In the genomic region with DNA sequence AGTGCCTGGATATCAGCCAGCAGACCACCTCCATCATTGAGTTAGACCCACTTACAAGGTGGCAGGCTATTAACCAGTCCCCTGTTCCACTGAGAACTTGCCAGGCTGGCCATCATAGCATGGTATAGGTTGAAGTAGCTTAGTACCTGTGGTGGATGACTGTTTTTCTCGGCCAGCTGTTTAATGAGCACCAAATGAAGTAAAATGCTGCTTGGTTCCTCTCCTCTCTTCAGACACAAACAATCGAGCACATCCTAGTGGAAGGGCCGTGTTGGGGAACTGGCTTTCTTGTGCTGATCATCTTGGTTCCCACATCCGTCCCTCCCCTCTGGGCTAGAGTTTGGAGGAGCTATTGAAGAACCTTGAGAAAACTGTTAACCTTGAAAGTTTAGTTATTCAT, we compare ENCODE assay signal across 15 cellular contexts.
DNase-seq lines count a peak whose midpoint lies in the region; ATAC-seq and TF ChIP-seq lines count a peak whose summit lies in the region.
"Had no signal": no experiment of that assay in that cellular context is flagged by ENCODE, and none has a peak within 500 bp of the region (broad histone marks: within the 10 kb centered on the region; RNA-seq: fewer than 3 reads in every experiment).

No MANE protein-coding gene starts in this region.

- TF ChIP-seq CTCF in Calu3 (IDR thresholded peaks at IDR 0.05; ENCODE audit: unreplicated experiment): no peak
- no peak for TF ChIP-seq CTCF in PC-9 (conservative IDR thresholded peaks at IDR 0.05)
- no peak for TF ChIP-seq CTCF in HFFc6 (IDR thresholded peaks at IDR 0.05)

- peak overlapping the region; percentile 95 for H3K27ac ChIP-seq in PC-9

- no peak overlapping the region for H3K4me3 Mint-ChIP-seq in Calu3 (ENCODE audit: low read depth, unreplicated experiment)
- no peak overlapping the region for H3K4me3 Mint-ChIP-seq in HFFc6
- H3K4me3 Mint-ChIP-seq: activated CD4-positive, alpha-beta T cell treated with anti-CD3 and anti-CD28 coated beads, Interleukin-2, amount 10 ng/mL, durations not matched to agents 24 days and 14 days had no signal

- no peaks in the 10 kb centered on the region for H3K27me3 ChIP-seq in PC-9 (ENCODE audit: insufficient read depth, low read depth)
- H3K27me3 ChIP-seq: spleen had no signal

- POLR2A ChIA-PET in PC-9 (lab: Charles Lee; ENCODE audit: unreplicated experiment): interaction anchor here (0.6 kb wide), 1 partner anchor 637 kb away, joined by 5 read pairs; no protein-coding TSS in a partner anchor

- H3K27me3 Mint-ChIP-seq in Calu3 (ENCODE audit: unreplicated experiment) (no peaks in the 10 kb centered on the region), HFFc6 (ENCODE audit: insufficient read depth) (no peaks in the 10 kb centered on the region)
- H3K27me3 Mint-ChIP-seq: activated CD4-positive, alpha-beta T cell treated with anti-CD3 and anti-CD28 coated beads, Interleukin-2, amount 10 ng/mL, durations not matched to agents 24 days and 14 days had no signal

- peaks cover 52% of the 10 kb centered on the region for H3F3A ChIP-seq in PC-9 (ENCODE audit: insufficient read depth, low read depth)

- no peaks in the 10 kb centered on the region for H3K36me3 ChIP-seq in PC-9 (ENCODE audit: low read depth)
- H3K36me3 ChIP-seq: spleen had no signal

- H3K27ac Mint-ChIP-seq in Calu3 (ENCODE audit: unreplicated experiment) (peak overlapping the region; percentile 98), HFFc6 (no peak overlapping the region)
- H3K27ac Mint-ChIP-seq: activated CD4-positive, alpha-beta T cell treated with anti-CD3 and anti-CD28 coated beads, Interleukin-2, amount 10 ng/mL, durations not matched to agents 24 days and 14 days; activated T-helper 2 cell treated with anti-CD3 and anti-CD28 coated beads, Interferon-gamma antibody, Interleukin-2, Interleukin-4, amounts not matched to agents 10 μg/mL and 5 μg/mL and 100 μg/mL, durations not matched to agents 14 hours and 24 hours and 36 hours had no signal

- ATAC-seq in GM19397 (IDR thresholded peaks at IDR 0.05; ENCODE audit: unreplicated experiment) (peak; percentile 26), HG02885 (IDR thresholded peaks at IDR 0.05; ENCODE audit: poor library complexity, unreplicated experiment) (peak; percentile 16), HG02870 (IDR thresholded peaks at IDR 0.05; ENCODE audit: unreplicated experiment) (no peak)

- H3K4me1 ChIP-seq in PC-9 (replicated peaks; ENCODE audit: insufficient read depth): peaks cover 62% of the 10 kb centered on the region

- no peaks in the 10 kb centered on the region for H4K20me1 ChIP-seq in PC-9 (ENCODE audit: insufficient read depth)

- H2AFZ ChIP-seq in PC-9: no peak overlapping the region

- H3K36me3 Mint-ChIP-seq in Calu3 (ENCODE audit: insufficient read depth, unreplicated experiment) (peaks cover 13% of the 10 kb centered on the region), HFFc6 (ENCODE audit: low read depth) (peaks cover 5% of the 10 kb centered on the region; the same call in 1 of the 2 replicates)

- CTCF ChIA-PET in Calu3 (lab: Charles Lee): interaction anchor here (0.6 to 1.1 kb wide), 3 partner anchors 11 to 361 kb away, joined by 4 to 11 read pairs (median 4); no protein-coding TSS in a partner anchor
- CTCF ChIA-PET in PC-9 (lab: Charles Lee): no interaction called here

- intact Hi-C loops in Calu3 (cut with micrococcal nuclease; ENCODE audit: unreplicated experiment) (loop anchor here (2.0 to 10.0 kb wide), 12 partner anchors 27 to 483 kb away; no protein-coding TSS in a partner anchor), PC-9 (cut with micrococcal nuclease; ENCODE audit: unreplicated experiment) (loop anchor here (2.0 to 5.0 kb wide), 2 partner anchors 53 to 153 kb away; no protein-coding TSS in a partner anchor)

- no peak for DNase-seq in Calu3
- no peak for DNase-seq in PC-9
- DNase-seq in NCI-H1092 (lab: John Stamatoyannopoulos, UW): no peak
- no peak for DNase-seq in NOMO-1 treated with dmso at 0.1 percent for 144 hours (lab: John Stamatoyannopoulos, UW; ENCODE audit: unreplicated experiment)
- no peak for DNase-seq in HFFc6
- DNase-seq: activated CD4-positive, alpha-beta T cell treated with anti-CD3 and anti-CD28 coated beads, Interleukin-2, amount 10 ng/mL, durations not matched to agents 24 days and 14 days; Caco-2; NCI-H187 treated with DMSO at 0.1 percent for 48 hours; NCI-H82; SHP77; spleen had no signal

- H3K4me3 ChIP-seq in PC-9: no peak overlapping the region; the same call in 1 of the 2 replicates
- H3K4me3 ChIP-seq: spleen had no signal

- no peaks in the 10 kb centered on the region for H3K9me2 ChIP-seq in PC-9 (ENCODE audit: insufficient read depth)

- H3K79me2 ChIP-seq in PC-9 (ENCODE audit: low read depth): no peaks in the 10 kb centered on the region

- H3K9me3 Mint-ChIP-seq in Calu3 (ENCODE audit: low read depth, unreplicated experiment) (peaks cover 8% of the 10 kb centered on the region), HFFc6 (no peaks in the 10 kb centered on the region)
- H3K9me3 Mint-ChIP-seq: activated CD4-positive, alpha-beta T cell treated with anti-CD3 and anti-CD28 coated beads, Interleukin-2, amount 10 ng/mL, durations not matched to agents 24 days and 14 days had no signal

- H3K4me2 ChIP-seq in PC-9: peak overlapping the region; percentile 70

- H3K4me1 Mint-ChIP-seq in Calu3 (ENCODE audit: low read depth, unreplicated experiment) (peaks cover 40% of the 10 kb centered on the region), HFFc6 (ENCODE audit: low read depth) (peaks cover 29% of the 10 kb centered on the region)

- H3K9me3 ChIP-seq in PC-9 (ENCODE audit: insufficient read depth, low read depth): no peaks in the 10 kb centered on the region

- BruUV-seq in Calu3 (replicated peaks; lab: Mats Ljungman, UMichigan): no TSS peak
- no TSS peak for BruUV-seq in PC-9 (replicated peaks; lab: Mats Ljungman, UMichigan)
